In genomic region chr12:15004401-15004800, GRCh38 we compare ENCODE assay signal across 39 cellular contexts. TPM values are rescaled to one million over a fixed set of nuclear protein-coding genes. Genes with fewer than 3 reads are reported as not detected.
"Had no signal": no experiment of that assay in that cellular context is flagged by ENCODE, and none has a peak within 500 bp of the region (broad histone marks: within the 10 kb centered on the region; RNA-seq: fewer than 3 reads in every experiment).

No MANE protein-coding gene starts in this region.

- H3K4me1 Mint-ChIP-seq: naive thymus-derived CD8-positive, alpha-beta T cell; stimulated activated naive B cell treated with anti-CD40 and anti-IgM and Interleukin-4, amounts not matched to agents 10 μg/mL and 1 μg/mL and 100 μg/mL, for 72 hours had no signal

- H3K9me3 Mint-ChIP-seq: dendritic cell treated with granulocyte-macrophage colony-stimulating factor and Interleukin-4, amounts not matched to agents 40 ng/mL and 50 ng/mL, for 4 days; endodermal cell; naive thymus-derived CD8-positive, alpha-beta T cell; stimulated activated naive B cell treated with anti-CD40 and anti-IgM and Interleukin-4, amounts not matched to agents 10 μg/mL and 1 μg/mL and 100 μg/mL, for 72 hours; stimulated activated naive CD8-positive, alpha-beta T cell treated with anti-CD3 and anti-CD28 coated beads, Interleukin-15, Interleukin-2, amounts not matched to agents 100 ng/mL and 50 ng/mL, for 24 hours had no signal

- H3K4me3 ChIP-seq: colonic mucosa, esophagus muscularis mucosa, gastroesophageal sphincter, heart right ventricle, left lung, ovary, psoas muscle, skin epidermis, spleen, thoracic aorta, tibial nerve, upper lobe of right lung had no signal

- H3K27ac Mint-ChIP-seq: dendritic cell treated with granulocyte-macrophage colony-stimulating factor and Interleukin-4, amounts not matched to agents 40 ng/mL and 50 ng/mL, for 4 days; endodermal cell; naive thymus-derived CD8-positive, alpha-beta T cell; stimulated activated naive B cell treated with anti-CD40 and anti-IgM and Interleukin-4, amounts not matched to agents 10 μg/mL and 1 μg/mL and 100 μg/mL, for 72 hours; stimulated activated naive CD8-positive, alpha-beta T cell treated with anti-CD3 and anti-CD28 coated beads, Interleukin-15, Interleukin-2, amounts not matched to agents 100 ng/mL and 50 ng/mL, for 24 hours had no signal

- H3K4me1 ChIP-seq: colonic mucosa, foreskin keratinocyte, left lung had no signal

- ATAC-seq: foreskin keratinocyte; gastroesophageal sphincter; heart right ventricle; left cardiac atrium; naive thymus-derived CD8-positive, alpha-beta T cell; psoas muscle; right cardiac atrium; stimulated activated naive B cell treated with anti-CD40 and anti-IgM and Interleukin-4, amounts not matched to agents 10 μg/mL and 1 μg/mL and 100 μg/mL, for 72 hours had no signal

- H3K36me3 ChIP-seq: colonic mucosa, esophagus muscularis mucosa, gastroesophageal sphincter, heart right ventricle, left lung, ovary, spleen, thoracic aorta, tibial nerve, upper lobe of right lung had no signal

- H3K9me3 ChIP-seq: colonic mucosa, esophagus muscularis mucosa, gastroesophageal sphincter, heart right ventricle, left lung, ovary, psoas muscle, spleen, thoracic aorta, tibial nerve, upper lobe of right lung had no signal

- FAIRE-seq: islet of Langerhans had no signal

- DNase-seq: colonic mucosa; effector CD8-positive, alpha-beta T cell; endodermal cell; foreskin keratinocyte; glutamatergic neuron; heart right ventricle; hippocampal formation; left cardiac atrium; left lung; mesenchymal stem cell; midbrain; naive thymus-derived CD8-positive, alpha-beta T cell; occipital lobe; ovary; posterior cingulate gyrus; psoas muscle; right cardiac atrium; spleen; stimulated activated CD4-positive, alpha-beta T cell treated with anti-CD3 and anti-CD28 coated beads, Interleukin-15, amount 100 ng/mL, for 24 hours; stimulated activated CD4-positive, alpha-beta T cell treated with anti-CD3 and anti-CD28 coated beads, Interleukin-2, amount 100 ng/mL, for 48 hours; stimulated activated naive B cell treated with anti-CD40 and anti-IgM and Interleukin-4, amounts not matched to agents 10 μg/mL and 1 μg/mL and 100 μg/mL, for 72 hours; upper lobe of right lung had no signal

- H3K27me3 ChIP-seq: colonic mucosa, esophagus muscularis mucosa, gastroesophageal sphincter, ovary, tibial nerve, upper lobe of right lung had no signal

- H3K4me3 Mint-ChIP-seq: dendritic cell treated with granulocyte-macrophage colony-stimulating factor and Interleukin-4, amounts not matched to agents 40 ng/mL and 50 ng/mL, for 4 days; endodermal cell; naive thymus-derived CD8-positive, alpha-beta T cell; stimulated activated naive B cell treated with anti-CD40 and anti-IgM and Interleukin-4, amounts not matched to agents 10 μg/mL and 1 μg/mL and 100 μg/mL, for 72 hours; stimulated activated naive CD8-positive, alpha-beta T cell treated with anti-CD3 and anti-CD28 coated beads, Interleukin-15, Interleukin-2, amounts not matched to agents 100 ng/mL and 50 ng/mL, for 24 hours had no signal

- H3K27ac ChIP-seq: colonic mucosa, epithelial cell of prostate, esophagus muscularis mucosa, foreskin keratinocyte, gastroesophageal sphincter, heart right ventricle, left lung, ovary, psoas muscle, skin epidermis, spleen, thoracic aorta, tibial nerve, upper lobe of right lung had no signal

- H3K36me3 Mint-ChIP-seq: naive thymus-derived CD8-positive, alpha-beta T cell had no signal

RNA-seq across cellular contexts. Expression of gene PDE6H, which starts 31.6 kb away (rescaled TPM):
- total RNA-seq: chondrocyte; colonic mucosa; endodermal cell; esophagus muscularis mucosa; fibroblast of lung; foreskin keratinocyte; gastroesophageal sphincter; heart right ventricle; kidney epithelial cell; left cardiac atrium; left lung; lower leg skin; lung microvascular endothelial cell; myocyte; naive thymus-derived CD8-positive, alpha-beta T cell; occipital lobe; ovary; psoas muscle; renal cortical epithelial cell; right cardiac atrium; thoracic aorta; tibial nerve; upper lobe of right lung had no signal
- polyA plus RNA-seq: fibroblast of lung; foreskin keratinocyte; heart right ventricle; naive thymus-derived CD8-positive, alpha-beta T cell; neural cell; ovary; psoas muscle; right cardiac atrium; spleen had no signal

RNA-seq across cellular contexts. Expression of gene ARHGDIB, which starts 43.0 kb away (rescaled TPM):
- total RNA-seq: myocyte had no signal
